ENCODE assay signal across 8 cellular contexts in the genomic region with DNA sequence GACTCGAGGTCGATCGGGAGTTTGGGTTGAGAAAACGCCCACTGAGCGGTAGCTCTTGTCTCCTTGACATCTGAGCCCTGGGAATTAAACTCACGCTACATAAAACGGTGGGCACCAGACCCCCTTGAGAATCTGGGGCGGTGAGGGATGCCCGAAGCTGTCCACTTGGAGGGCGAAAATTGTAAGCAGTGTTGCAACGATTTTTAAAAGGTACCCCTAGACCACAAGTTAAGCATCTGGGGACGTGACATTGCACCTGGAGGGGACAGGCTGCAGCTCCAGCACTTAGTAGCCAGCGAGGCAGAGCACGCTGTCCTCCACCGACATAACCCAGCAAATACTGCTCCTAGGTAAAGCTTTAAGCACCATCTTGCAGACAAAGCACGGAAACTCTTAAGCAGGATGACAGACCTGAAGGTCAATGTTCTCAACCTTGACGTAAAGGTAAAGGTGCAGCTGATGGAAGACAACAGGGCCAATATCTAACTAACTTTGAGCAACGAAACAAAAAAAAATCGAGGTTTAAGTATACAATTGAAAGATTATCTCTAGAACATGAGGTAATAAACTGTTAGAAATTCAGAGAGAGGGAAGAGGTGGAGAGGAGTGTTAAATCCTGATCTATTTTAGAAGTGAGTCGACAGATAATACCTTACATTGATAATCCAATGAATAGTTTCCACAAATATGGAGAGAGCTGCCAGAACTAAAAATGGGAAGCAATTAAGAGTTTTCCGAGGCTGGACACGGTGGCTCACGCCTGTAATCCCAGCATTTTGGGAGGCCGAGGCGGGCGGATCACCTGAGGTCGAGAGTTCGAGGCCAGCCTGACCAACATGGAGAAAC. TPM values are rescaled to one million over a fixed set of nuclear protein-coding genes. Genes with fewer than 3 reads are reported as not detected.
A peak's percentile ranks its signal among the peaks of the same experiment; 100 is the strongest.
DNase-seq lines count a peak whose midpoint lies in the region; ATAC-seq, FAIRE-seq and TF ChIP-seq lines count a peak whose summit lies in the region.

No MANE protein-coding gene starts in this region.

- DNase-seq in A549 (ENCODE audit: low read depth in 1 of 2, low spot score in 1 of 2) (no peak), HT-29 (ENCODE audit: low spot score) (peak; percentile 39), adipocyte (ENCODE audit: low read depth) (peak; percentile 19), left colon (no peak), tibial artery (no peak), foreskin melanocyte (no peak), AG08396 (ENCODE audit: low spot score) (no peak), epidermal melanocyte (ENCODE audit: insufficient read length, low spot score) (no peak)

- H3K36me3 ChIP-seq in adipocyte (ENCODE audit: control insufficient read depth, insufficient read depth, low read length, severe bottlenecking): no peaks in the 10 kb centered on the region
- H3K36me3 ChIP-seq in tibial artery: no peaks in the 10 kb centered on the region

- no peaks in the 10 kb centered on the region for H3K27me3 ChIP-seq in adipocyte (replicated peaks; ENCODE audit: control insufficient read depth, insufficient read depth, low read length)
- no peaks in the 10 kb centered on the region for H3K27me3 ChIP-seq in tibial artery

- TF ChIP-seq RAD21 in A549 (conservative IDR thresholded peaks at IDR 0.05 in 1 of 2, IDR thresholded peaks at IDR 0.05 in 1 of 2): no peak

- H3K27ac ChIP-seq in A549 (peak overlapping the region; percentile 70 to 88), tibial artery (peak overlapping the region; percentile 91 to 93)

- intact Hi-C loops in left colon (cut with DNase I, micrococcal nuclease): no loop called here
- intact Hi-C loops in tibial artery (cut with DNase I; ENCODE audit: low total_unique reads): loop anchor here (10.0 kb wide), 2 partner anchors 61 to 181 kb away; no protein-coding TSS in a partner anchor

- ATAC-seq in A549 (peak in 1 of 2 experiments; percentile 7; a peak in 3 of 6 replicates), left colon (peak; percentile 8)

- no peak for TF ChIP-seq CTCF in A549 (IDR thresholded peaks at IDR 0.05)
- no peak for TF ChIP-seq CTCF in tibial artery (IDR thresholded peaks at IDR 0.05)

- POLR2A ChIA-PET in A549 (lab: Yijun Ruan, JAX): no interaction called here

- H3K9ac ChIP-seq in adipocyte (ENCODE audit: low read length): peak overlapping the region; percentile 90

- no peak for TF ChIP-seq POLR2A in A549 (IDR thresholded peaks at IDR 0.05; ENCODE audit: low read length)

- H3K4me1 ChIP-seq in A549 (peaks cover 28% of the 10 kb centered on the region), adipocyte (ENCODE audit: control insufficient read depth, insufficient read depth, low read length) (peaks cover 36% of the 10 kb centered on the region), tibial artery (peaks cover 0 to 33% (median 25%) of the 10 kb centered on the region in 4 donors)

- no peak for TF ChIP-seq EP300 in A549 (IDR thresholded peaks at IDR 0.05)

- H3K4me2 ChIP-seq in A549: peak overlapping the region; percentile 87

- CTCF ChIA-PET in A549 (lab: Yijun Ruan, JAX): interaction anchor here (0.7 to 1.4 kb wide), 2 partner anchors 11 to 1078 kb away, joined by 3 read pairs; no protein-coding TSS in a partner anchor

- peak overlapping the region; percentile 88 for H3K4me3 ChIP-seq in A549
- peak overlapping the region; percentile 92 for H3K4me3 ChIP-seq in adipocyte (ENCODE audit: low read length)
- H3K4me3 ChIP-seq in tibial artery: peak overlapping the region; percentile 79 to 92

- FAIRE-seq in A549 (lab: Jason Lieb, UNC): no peak

- H3K9me3 ChIP-seq in A549 (no peaks in the 10 kb centered on the region), adipocyte (ENCODE audit: control insufficient read depth, low read length) (no peaks in the 10 kb centered on the region), tibial artery (no peaks in the 10 kb centered on the region)

- 52% methylated on average over 23 of the region's 28 CpGs for WGBS in A549 (ENCODE audit: missing lambda C conversion rate)

TF ChIP-seq in A549, 52 proteins besides CTCF, POLR2A, EP300 and RAD21:
- TF ChIP-seq ATOH8 (CRISPR knock-in tag; IDR thresholded peaks at IDR 0.05; ENCODE audit: low read depth) (0 out of 2 replicates have a peak, but pooled peaks have one; percentile 3), RFX5 (IDR thresholded peaks at IDR 0.05) (no peak)

RNA-seq across cellular contexts. Expression of gene CDR2, which starts 0.9 kb away (rescaled TPM):
- 38.4 and 44.3 TPM in 2 replicates for polyA plus RNA-seq in A549 (2011; rRNA removed)
- polyA plus RNA-seq in A549 (2012; cell fraction: cytosol; rRNA removed): 22.3 and 24.0 TPM in 2 replicates
- polyA plus RNA-seq in A549 (2012; cell fraction: nucleus; rRNA removed): 14.1 and 15.6 TPM in 2 replicates
- polyA plus RNA-seq in A549 (2017; fragmentation: RNase III; extraction: RNeasy Plus Mini Kit Qiagen cat#74134 plus additional on column Dnase treatment): 27.9 to 30.6 TPM (median 29.3 TPM) in 3 replicates
- polyA minus RNA-seq in A549 (2011; rRNA and poly(A)+ RNA removed): 22.7 and 25.3 TPM in 2 replicates
- total RNA-seq in HT-29 (2014; rRNA removed; shearing (Covaris generic)): 25.8 and 31.7 TPM in 2 replicates
- 10 to 100 TPM; 22.2 to 27.6 TPM for total RNA-seq in left colon

Comparison
In these comparisons a context has a peak if more than half of its experiments do, and no peak if none do; other contexts are left out.
1. DNase-seq: peak in HT-29 (single experiment) and adipocyte (single experiment); none in A549 (0 of 2), left colon (0 of 2), tibial artery (0 of 2), foreskin melanocyte (single experiment), AG08396 (single experiment) and epidermal melanocyte (single experiment).
2. Peak in every context shown above with its lines, with median percentiles within 50 percentile points of each other: H3K4me3 ChIP-seq.